ENCODE assay signal across 5 cellular contexts in genomic region chr16:63633706-63634445, GRCh38.
A peak's percentile ranks its signal among the peaks of the same experiment; 100 is the strongest.
DNase-seq lines count a peak whose midpoint lies in the region; TF ChIP-seq lines count a peak whose summit lies in the region.
"Not testable (repeated sequence)": the region's sequence is repeated elsewhere in the genome, so short reads cannot be mapped to it uniquely, and the experiment has no call there.

No MANE protein-coding gene starts in this region.

- H3K4me3 ChIP-seq in MM.1S (ENCODE audit: low read length), result peak overlapping the region; percentile 19; the same call in 1 of the 2 replicates
- not testable (repeated sequence) for H3K4me3 ChIP-seq in OCI-LY1 (ENCODE audit: low read depth, low read length, poor library complexity, severe bottlenecking); PC-9

- H2AFZ ChIP-seq in MM.1S (ENCODE audit: low read length), result not testable (repeated sequence)
- 0 out of 2 replicates have a peak overlapping the region, but pooled peaks have one; percentile 5 for H2AFZ ChIP-seq in OCI-LY1 (ENCODE audit: low read length)
- 0 out of 2 replicates have a peak overlapping the region, but pooled peaks have one; percentile 48 for H2AFZ ChIP-seq in PC-9

- not testable (repeated sequence) for TF ChIP-seq CTCF in MM.1S (IDR thresholded peaks at IDR 0.05; ENCODE audit: low read length); OCI-LY1 (IDR thresholded peaks at IDR 0.05; ENCODE audit: low read length); PC-9 (conservative IDR thresholded peaks at IDR 0.05)

- intact Hi-C loops in PC-9 (cut with micrococcal nuclease; ENCODE audit: unreplicated experiment), result not testable (repeated sequence)

- H3K27ac ChIP-seq in MM.1S (ENCODE audit: low read length), result peak overlapping the region; percentile 56; the same call in 1 of the 2 replicates
- H3K27ac ChIP-seq in OCI-LY1 (ENCODE audit: low read depth, low read length, poor library complexity, severe bottlenecking); PC-9: not testable (repeated sequence)

- POLR2A ChIA-PET in PC-9 (lab: Charles Lee; ENCODE audit: unreplicated experiment), result not testable (repeated sequence)

- not testable (repeated sequence) for H4K20me1 ChIP-seq in MM.1S (ENCODE audit: insufficient read depth, low read length); OCI-LY1 (ENCODE audit: insufficient read depth, low read length); PC-9 (ENCODE audit: insufficient read depth)

- not testable (repeated sequence) for H3K9me3 ChIP-seq in MM.1S (replicated peaks; ENCODE audit: insufficient read depth, low read length); OCI-LY1 (ENCODE audit: low read length); PC-9 (ENCODE audit: insufficient read depth, low read depth)

- peak overlapping the region; percentile 27; the same call in 1 of the 2 replicates for H3K9ac ChIP-seq in MM.1S (ENCODE audit: low read length)
- H3K9ac ChIP-seq in OCI-LY1 (ENCODE audit: low read length), result not testable (repeated sequence)

- BruUV-seq in PC-9 (replicated peaks; lab: Mats Ljungman, UMichigan), result not testable (repeated sequence)

- peak; percentile 2 for DNase-seq in DMS53 (lab: John Stamatoyannopoulos, UW)
- peak; percentile 66 for DNase-seq in MM.1S
- not testable (repeated sequence) for DNase-seq in PC-9
- DNase-seq in RPMI8226, result peak; percentile 78

- H3K27me3 ChIP-seq in MM.1S (replicated peaks; ENCODE audit: insufficient read depth, low read length); OCI-LY1 (ENCODE audit: insufficient read depth, low read length); PC-9 (ENCODE audit: insufficient read depth, low read depth): not testable (repeated sequence)

- H3K4me2 ChIP-seq in MM.1S (ENCODE audit: low read depth, low read length), result peak overlapping the region; percentile 47; the same call in 1 of the 2 replicates
- H3K4me2 ChIP-seq in OCI-LY1 (ENCODE audit: low read length); PC-9: not testable (repeated sequence)

- not testable (repeated sequence) for H3K79me2 ChIP-seq in MM.1S (ENCODE audit: low read length); OCI-LY1 (ENCODE audit: insufficient read depth, low read length); PC-9 (ENCODE audit: low read depth)

- H3K4me1 ChIP-seq in MM.1S (ENCODE audit: low read length), result peaks cover 27% of the 10 kb centered on the region
- H3K4me1 ChIP-seq in OCI-LY1 (ENCODE audit: insufficient read depth, low read length, severe bottlenecking); PC-9 (replicated peaks; ENCODE audit: insufficient read depth): not testable (repeated sequence)

- H3K36me3 ChIP-seq in MM.1S (replicated peaks; ENCODE audit: insufficient read depth, low read length); OCI-LY1 (ENCODE audit: insufficient read depth, low read length); PC-9 (ENCODE audit: low read depth): not testable (repeated sequence)

- CTCF ChIA-PET in PC-9 (lab: Charles Lee), result not testable (repeated sequence)

- not testable (repeated sequence) for H3K9me2 ChIP-seq in MM.1S (replicated peaks; ENCODE audit: insufficient read depth, low read length); OCI-LY1 (ENCODE audit: low read depth, low read length); PC-9 (ENCODE audit: insufficient read depth)

- H3F3A ChIP-seq in MM.1S (ENCODE audit: insufficient read depth, low read length), result peaks cover 19% of the 10 kb centered on the region
- not testable (repeated sequence) for H3F3A ChIP-seq in OCI-LY1 (ENCODE audit: insufficient read depth, low read length); PC-9 (ENCODE audit: insufficient read depth, low read depth)
